1 cellular context compared by ENCODE assay signal in the genomic region with DNA sequence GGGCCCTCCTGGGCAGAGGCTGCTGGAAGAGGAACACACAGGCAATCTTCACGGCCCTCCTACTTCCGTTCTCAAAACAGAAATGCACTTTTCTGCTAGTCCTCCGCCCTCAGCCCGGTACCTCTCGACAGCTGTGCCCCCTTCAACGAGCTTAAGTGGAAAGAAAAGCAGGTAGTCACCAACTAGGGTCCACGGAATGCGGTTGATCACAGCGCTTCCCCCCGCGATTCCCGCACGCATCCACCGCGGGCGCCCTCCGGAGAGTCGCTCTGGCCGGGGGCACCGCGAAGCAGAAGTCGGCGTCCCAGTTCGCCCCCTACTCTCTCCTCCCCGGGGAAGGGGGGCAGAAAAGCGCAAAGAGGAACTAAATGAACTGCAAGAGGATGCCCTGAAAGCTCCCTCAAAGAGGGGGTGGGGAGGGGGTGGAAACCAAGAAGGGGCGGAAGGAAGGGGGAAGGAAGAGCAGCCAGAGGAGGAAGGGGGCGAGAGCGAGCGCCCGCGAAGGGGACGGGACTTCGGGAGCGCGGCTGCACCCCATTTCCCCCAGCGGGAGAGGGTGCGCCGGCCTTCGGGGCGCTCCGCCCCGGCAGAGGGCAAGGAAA.
TF ChIP-seq lines count a peak whose summit lies in the region.

No MANE protein-coding gene starts in this region.

TF ChIP-seq in HepG2, 621 proteins besides CTCF, POLR2A, EP300 and RAD21 (continued from another document and continues in another):
- TF ChIP-seq ZNF691 (CRISPR knock-in tag; IDR thresholded peaks at IDR 0.05; ENCODE audit: borderline replicate concordance, low read depth), result 0 out of 2 replicates have a peak, but pooled peaks have one; percentile 4
- TF ChIP-seq ATF2 (CRISPR knock-in tag; IDR thresholded peaks at IDR 0.05), result no peak
- 0 out of 3 replicates have a peak, but pooled peaks have one; percentile 11 for TF ChIP-seq MXI1 (IDR thresholded peaks at IDR 0.05; ENCODE audit: borderline replicate concordance, low read depth, low read length)
- no peak for TF ChIP-seq ZNF570 (CRISPR knock-in tag; IDR thresholded peaks at IDR 0.05; ENCODE audit: borderline replicate concordance)
- no peak for TF ChIP-seq JUN (CRISPR knock-in tag; IDR thresholded peaks at IDR 0.05)
- TF ChIP-seq, protein P1, sequence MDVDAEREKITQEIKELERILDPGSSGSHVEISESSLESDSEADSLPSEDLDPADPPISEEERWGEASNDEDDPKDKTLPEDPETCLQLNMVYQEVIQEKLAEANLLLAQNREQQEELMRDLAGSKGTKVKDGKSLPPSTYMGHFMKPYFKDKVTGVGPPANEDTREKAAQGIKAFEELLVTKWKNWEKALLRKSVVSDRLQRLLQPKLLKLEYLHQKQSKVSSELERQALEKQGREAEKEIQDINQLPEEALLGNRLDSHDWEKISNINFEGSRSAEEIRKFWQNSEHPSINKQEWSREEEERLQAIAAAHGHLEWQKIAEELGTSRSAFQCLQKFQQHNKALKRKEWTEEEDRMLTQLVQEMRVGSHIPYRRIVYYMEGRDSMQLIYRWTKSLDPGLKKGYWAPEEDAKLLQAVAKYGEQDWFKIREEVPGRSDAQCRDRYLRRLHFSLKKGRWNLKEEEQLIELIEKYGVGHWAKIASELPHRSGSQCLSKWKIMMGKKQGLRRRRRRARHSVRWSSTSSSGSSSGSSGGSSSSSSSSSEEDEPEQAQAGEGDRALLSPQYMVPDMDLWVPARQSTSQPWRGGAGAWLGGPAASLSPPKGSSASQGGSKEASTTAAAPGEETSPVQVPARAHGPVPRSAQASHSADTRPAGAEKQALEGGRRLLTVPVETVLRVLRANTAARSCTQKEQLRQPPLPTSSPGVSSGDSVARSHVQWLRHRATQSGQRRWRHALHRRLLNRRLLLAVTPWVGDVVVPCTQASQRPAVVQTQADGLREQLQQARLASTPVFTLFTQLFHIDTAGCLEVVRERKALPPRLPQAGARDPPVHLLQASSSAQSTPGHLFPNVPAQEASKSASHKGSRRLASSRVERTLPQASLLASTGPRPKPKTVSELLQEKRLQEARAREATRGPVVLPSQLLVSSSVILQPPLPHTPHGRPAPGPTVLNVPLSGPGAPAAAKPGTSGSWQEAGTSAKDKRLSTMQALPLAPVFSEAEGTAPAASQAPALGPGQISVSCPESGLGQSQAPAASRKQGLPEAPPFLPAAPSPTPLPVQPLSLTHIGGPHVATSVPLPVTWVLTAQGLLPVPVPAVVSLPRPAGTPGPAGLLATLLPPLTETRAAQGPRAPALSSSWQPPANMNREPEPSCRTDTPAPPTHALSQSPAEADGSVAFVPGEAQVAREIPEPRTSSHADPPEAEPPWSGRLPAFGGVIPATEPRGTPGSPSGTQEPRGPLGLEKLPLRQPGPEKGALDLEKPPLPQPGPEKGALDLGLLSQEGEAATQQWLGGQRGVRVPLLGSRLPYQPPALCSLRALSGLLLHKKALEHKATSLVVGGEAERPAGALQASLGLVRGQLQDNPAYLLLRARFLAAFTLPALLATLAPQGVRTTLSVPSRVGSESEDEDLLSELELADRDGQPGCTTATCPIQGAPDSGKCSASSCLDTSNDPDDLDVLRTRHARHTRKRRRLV (CRISPR knock-in tag; IDR thresholded peaks at IDR 0.05), result no peak
- no peak for TF ChIP-seq ZNF460 (CRISPR knock-in tag; IDR thresholded peaks at IDR 0.05; ENCODE audit: borderline replicate concordance)
- TF ChIP-seq ZNF614 (CRISPR knock-in tag; IDR thresholded peaks at IDR 0.05; ENCODE audit: borderline replicate concordance), result no peak
- TF ChIP-seq, protein P2, sequence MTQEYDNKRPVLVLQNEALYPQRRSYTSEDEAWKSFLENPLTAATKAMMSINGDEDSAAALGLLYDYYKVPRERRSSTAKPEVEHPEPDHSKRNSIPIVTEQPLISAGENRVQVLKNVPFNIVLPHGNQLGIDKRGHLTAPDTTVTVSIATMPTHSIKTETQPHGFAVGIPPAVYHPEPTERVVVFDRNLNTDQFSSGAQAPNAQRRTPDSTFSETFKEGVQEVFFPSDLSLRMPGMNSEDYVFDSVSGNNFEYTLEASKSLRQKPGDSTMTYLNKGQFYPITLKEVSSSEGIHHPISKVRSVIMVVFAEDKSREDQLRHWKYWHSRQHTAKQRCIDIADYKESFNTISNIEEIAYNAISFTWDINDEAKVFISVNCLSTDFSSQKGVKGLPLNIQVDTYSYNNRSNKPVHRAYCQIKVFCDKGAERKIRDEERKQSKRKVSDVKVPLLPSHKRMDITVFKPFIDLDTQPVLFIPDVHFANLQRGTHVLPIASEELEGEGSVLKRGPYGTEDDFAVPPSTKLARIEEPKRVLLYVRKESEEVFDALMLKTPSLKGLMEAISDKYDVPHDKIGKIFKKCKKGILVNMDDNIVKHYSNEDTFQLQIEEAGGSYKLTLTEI (CRISPR knock-in tag; conservative IDR thresholded peaks at IDR 0.05), result no peak
- TF ChIP-seq ZNF883 (CRISPR knock-in tag; IDR thresholded peaks at IDR 0.05; ENCODE audit: not compliant biosample characterization), result no peak
- TF ChIP-seq SP140L (CRISPR knock-in tag; IDR thresholded peaks at IDR 0.05; ENCODE audit: borderline replicate concordance), result no peak
- TF ChIP-seq SOX6 (IDR thresholded peaks at IDR 0.05), result no peak
- no peak for TF ChIP-seq SOX6 (CRISPR knock-in tag; IDR thresholded peaks at IDR 0.05)
- TF ChIP-seq NFE2L1 (CRISPR knock-in tag; IDR thresholded peaks at IDR 0.05; ENCODE audit: borderline replicate concordance), result no peak
- no peak for TF ChIP-seq SETDB1 (CRISPR knock-in tag; IDR thresholded peaks at IDR 0.05; ENCODE audit: borderline replicate concordance)
- no peak for TF ChIP-seq ZNF703 (CRISPR knock-in tag; IDR thresholded peaks at IDR 0.05; ENCODE audit: borderline replicate concordance)
- TF ChIP-seq NAIF1 (CRISPR knock-in tag; IDR thresholded peaks at IDR 0.05; ENCODE audit: borderline replicate concordance), result no peak
- no peak for TF ChIP-seq KLF9 (CRISPR knock-in tag; IDR thresholded peaks at IDR 0.05; ENCODE audit: low read depth)
- TF ChIP-seq ARHGAP35 (CRISPR knock-in tag; IDR thresholded peaks at IDR 0.05; ENCODE audit: borderline replicate concordance), result 0 out of 2 replicates have a peak, but pooled peaks have one; percentile 17
- no peak for TF ChIP-seq ZFP36L1 (CRISPR knock-in tag; IDR thresholded peaks at IDR 0.05)
- TF ChIP-seq REXO4 (CRISPR knock-in tag; IDR thresholded peaks at IDR 0.05; ENCODE audit: borderline replicate concordance), result no peak
- peak; percentile 60 for TF ChIP-seq ASH2L (IDR thresholded peaks at IDR 0.05; ENCODE audit: insufficient read length, low read depth, low read length)
- TF ChIP-seq KLF11 (CRISPR knock-in tag; IDR thresholded peaks at IDR 0.05), result no peak
- TF ChIP-seq TSC22D2 (CRISPR knock-in tag; IDR thresholded peaks at IDR 0.05; ENCODE audit: borderline replicate concordance), result no peak
- no peak for TF ChIP-seq BHLHE40 (IDR thresholded peaks at IDR 0.05; ENCODE audit: low read length)
- TF ChIP-seq ATM (IDR thresholded peaks at IDR 0.05; ENCODE audit: borderline replicate concordance), result no peak
- TF ChIP-seq, protein P3, sequence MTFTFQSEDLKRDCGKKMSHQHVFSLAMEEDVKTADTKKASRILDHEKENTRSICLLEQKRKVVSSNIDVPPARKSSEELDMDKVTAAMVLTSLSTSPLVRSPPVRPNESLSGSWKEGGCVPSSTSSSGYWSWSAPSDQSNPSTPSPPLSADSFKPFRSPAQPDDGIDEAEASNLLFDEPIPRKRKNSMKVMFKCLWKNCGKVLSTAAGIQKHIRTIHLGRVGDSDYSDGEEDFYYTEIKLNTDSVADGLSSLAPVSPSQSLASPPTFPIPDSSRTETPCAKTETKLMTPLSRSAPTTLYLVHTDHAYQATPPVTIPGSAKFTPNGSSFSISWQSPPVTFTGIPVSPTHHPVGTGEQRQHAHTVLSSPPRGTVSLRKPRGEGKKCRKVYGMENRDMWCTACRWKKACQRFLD (CRISPR knock-in tag; IDR thresholded peaks at IDR 0.05; ENCODE audit: borderline replicate concordance), result no peak
- TF ChIP-seq, protein P4, sequence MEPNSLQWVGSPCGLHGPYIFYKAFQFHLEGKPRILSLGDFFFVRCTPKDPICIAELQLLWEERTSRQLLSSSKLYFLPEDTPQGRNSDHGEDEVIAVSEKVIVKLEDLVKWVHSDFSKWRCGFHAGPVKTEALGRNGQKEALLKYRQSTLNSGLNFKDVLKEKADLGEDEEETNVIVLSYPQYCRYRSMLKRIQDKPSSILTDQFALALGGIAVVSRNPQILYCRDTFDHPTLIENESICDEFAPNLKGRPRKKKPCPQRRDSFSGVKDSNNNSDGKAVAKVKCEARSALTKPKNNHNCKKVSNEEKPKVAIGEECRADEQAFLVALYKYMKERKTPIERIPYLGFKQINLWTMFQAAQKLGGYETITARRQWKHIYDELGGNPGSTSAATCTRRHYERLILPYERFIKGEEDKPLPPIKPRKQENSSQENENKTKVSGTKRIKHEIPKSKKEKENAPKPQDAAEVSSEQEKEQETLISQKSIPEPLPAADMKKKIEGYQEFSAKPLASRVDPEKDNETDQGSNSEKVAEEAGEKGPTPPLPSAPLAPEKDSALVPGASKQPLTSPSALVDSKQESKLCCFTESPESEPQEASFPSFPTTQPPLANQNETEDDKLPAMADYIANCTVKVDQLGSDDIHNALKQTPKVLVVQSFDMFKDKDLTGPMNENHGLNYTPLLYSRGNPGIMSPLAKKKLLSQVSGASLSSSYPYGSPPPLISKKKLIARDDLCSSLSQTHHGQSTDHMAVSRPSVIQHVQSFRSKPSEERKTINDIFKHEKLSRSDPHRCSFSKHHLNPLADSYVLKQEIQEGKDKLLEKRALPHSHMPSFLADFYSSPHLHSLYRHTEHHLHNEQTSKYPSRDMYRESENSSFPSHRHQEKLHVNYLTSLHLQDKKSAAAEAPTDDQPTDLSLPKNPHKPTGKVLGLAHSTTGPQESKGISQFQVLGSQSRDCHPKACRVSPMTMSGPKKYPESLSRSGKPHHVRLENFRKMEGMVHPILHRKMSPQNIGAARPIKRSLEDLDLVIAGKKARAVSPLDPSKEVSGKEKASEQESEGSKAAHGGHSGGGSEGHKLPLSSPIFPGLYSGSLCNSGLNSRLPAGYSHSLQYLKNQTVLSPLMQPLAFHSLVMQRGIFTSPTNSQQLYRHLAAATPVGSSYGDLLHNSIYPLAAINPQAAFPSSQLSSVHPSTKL (CRISPR knock-in tag; IDR thresholded peaks at IDR 0.05), result no peak
- TF ChIP-seq ZNF776 (CRISPR knock-in tag; IDR thresholded peaks at IDR 0.05), result no peak
- no peak for TF ChIP-seq ZNF567 (CRISPR knock-in tag; IDR thresholded peaks at IDR 0.05; ENCODE audit: borderline replicate concordance)
- TF ChIP-seq ZNF644 (CRISPR knock-in tag; IDR thresholded peaks at IDR 0.05; ENCODE audit: low read depth), result no peak
- no peak for TF ChIP-seq YY1 (IDR thresholded peaks at IDR 0.05; ENCODE audit: insufficient read depth, insufficient replicate concordance, low read depth, low read length)
- no peak for TF ChIP-seq ZSCAN9 (CRISPR knock-in tag; IDR thresholded peaks at IDR 0.05; ENCODE audit: borderline replicate concordance)
- TF ChIP-seq MBNL3 (CRISPR knock-in tag; conservative IDR thresholded peaks at IDR 0.05), result no peak
- no peak for TF ChIP-seq ZNF432 (CRISPR knock-in tag; IDR thresholded peaks at IDR 0.05; ENCODE audit: borderline replicate concordance)
- no peak for TF ChIP-seq ZNF160 (CRISPR knock-in tag; IDR thresholded peaks at IDR 0.05)
- TF ChIP-seq PATZ1 (CRISPR knock-in tag; IDR thresholded peaks at IDR 0.05), result peak; percentile 17
- TF ChIP-seq, protein P5, sequence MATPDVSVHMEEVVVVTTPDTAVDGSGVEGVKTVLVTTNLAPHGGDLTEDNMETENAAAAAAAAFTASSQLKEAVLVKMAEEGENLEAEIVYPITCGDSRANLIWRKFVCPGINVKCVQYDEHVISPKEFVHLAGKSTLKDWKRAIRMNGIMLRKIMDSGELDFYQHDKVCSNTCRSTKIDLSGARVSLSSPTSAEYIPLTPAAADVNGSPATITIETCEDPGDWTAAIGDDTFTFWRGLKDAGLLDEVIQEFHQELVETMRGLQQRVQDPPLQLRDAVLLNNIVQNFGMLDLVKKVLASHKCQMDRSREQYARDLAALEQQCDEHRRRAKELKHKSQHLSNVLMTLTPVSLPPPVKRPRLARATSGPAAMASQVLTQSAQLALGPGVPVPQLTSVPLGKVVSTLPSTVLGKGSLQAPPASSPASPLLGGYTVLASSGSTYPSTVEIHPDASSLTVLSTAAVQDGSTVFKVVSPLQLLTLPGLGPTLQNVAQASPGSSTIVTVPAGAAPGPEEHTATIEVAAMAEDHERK (CRISPR knock-in tag; IDR thresholded peaks at IDR 0.05; ENCODE audit: low read depth), result no peak
- no peak for TF ChIP-seq NR3C1 (CRISPR knock-in tag; IDR thresholded peaks at IDR 0.05)
- TF ChIP-seq NR1H2 (CRISPR knock-in tag; IDR thresholded peaks at IDR 0.05; ENCODE audit: borderline replicate concordance, low read depth), result no peak
- TF ChIP-seq RXRB (CRISPR knock-in tag; IDR thresholded peaks at IDR 0.05; ENCODE audit: borderline replicate concordance), result no peak
- no peak for TF ChIP-seq JDP2 (CRISPR knock-in tag; IDR thresholded peaks at IDR 0.05; ENCODE audit: borderline replicate concordance)
- no peak for TF ChIP-seq HNRNPUL1 (IDR thresholded peaks at IDR 0.05; ENCODE audit: low read depth, low read length)
